25 cellular contexts compared by ENCODE assay signal in the genomic region with DNA sequence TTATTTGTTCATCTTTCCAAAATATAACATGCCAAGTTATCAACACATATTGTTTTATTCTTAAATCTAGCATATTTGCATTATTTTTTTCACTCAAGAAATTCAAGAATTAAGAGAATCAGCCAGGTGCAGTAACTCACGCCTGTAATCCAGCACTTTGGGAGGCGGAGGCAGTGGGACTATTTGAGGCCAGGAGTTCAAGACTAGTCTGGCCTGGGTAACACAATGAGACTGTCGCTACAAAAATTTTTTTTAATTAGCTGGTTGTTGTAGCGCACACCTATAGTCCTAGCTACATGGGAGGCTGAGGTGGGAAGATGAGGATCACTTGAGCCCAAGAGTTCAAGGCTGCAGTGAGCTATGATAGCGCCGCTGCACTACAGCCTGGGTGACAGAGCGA. TPM values are rescaled to one million over a fixed set of nuclear protein-coding genes. Genes with fewer than 3 reads are reported as not detected.
A peak's percentile ranks its signal among the peaks of the same experiment; 100 is the strongest.
DNase-seq lines count a peak whose midpoint lies in the region; ATAC-seq, FAIRE-seq and TF ChIP-seq lines count a peak whose summit lies in the region.
"Had no signal": no experiment of that assay in that cellular context is flagged by ENCODE, and none has a peak within 500 bp of the region (broad histone marks: within the 10 kb centered on the region; RNA-seq: fewer than 3 reads in every experiment).

No MANE protein-coding gene starts in this region.

- H3K4me1 ChIP-seq in GM23338 (ENCODE audit: insufficient read depth) (peaks cover 28% of the 10 kb centered on the region), H1 (replicated peaks in 1 of 4; ENCODE audit: control insufficient read depth in 3 of 4, insufficient read depth in 4 of 4, low read length in 3 of 4) (peaks cover 0 to 3% (median 1%) of the 10 kb centered on the region in 4 experiments; a peak in 4 of 7 replicates)

- H3K27me3 Mint-ChIP-seq in GM23338 (ENCODE audit: insufficient read depth, low read depth, poor library complexity) (peaks cover 2% of the 10 kb centered on the region), osteocyte (ENCODE audit: unreplicated experiment) (no peaks in the 10 kb centered on the region)
- H3K27me3 Mint-ChIP-seq: activated B cell treated with CpG ODN at 0.5 μM for 24 hours; activated naive CD8-positive, alpha-beta T cell; activated T-helper 17 cell treated with anti-CD3 and anti-CD28 coated beads, Interleukin-2, amount 50 U/mL, for 72 hours; memory B cell; naive B cell had no signal

- H2AK5ac ChIP-seq in H1 (ENCODE audit: low read depth, low read length): no peak overlapping the region

- no peaks in the 10 kb centered on the region for H3K23me2 ChIP-seq in H1 (ENCODE audit: low read depth, low read length)

- CTCF ChIA-PET in H1 (lab: Charles Lee; ENCODE audit: partially characterized antibody): interaction anchor here (1.6 to 1.9 kb wide), 2 partner anchors 9 to 12 kb away, joined by 4 read pairs; no protein-coding TSS in a partner anchor

- H3F3A ChIP-seq in GM23338 (replicated peaks; ENCODE audit: low read depth): no peaks in the 10 kb centered on the region

- H4K91ac ChIP-seq in H1 (replicated peaks; ENCODE audit: insufficient read length, low read length): no peak overlapping the region

- no peak overlapping the region for H3K4me3 ChIP-seq in GM23338
- H3K4me3 ChIP-seq in H1 (ENCODE audit: extremely low read depth in 1 of 4, insufficient read depth in 2 of 4, low read depth in 3 of 4, low read length in 4 of 4): no peak overlapping the region
- H3K4me3 ChIP-seq: dorsolateral prefrontal cortex, heart right ventricle had no signal

- no peak overlapping the region for H3K23ac ChIP-seq in H1 (ENCODE audit: insufficient read length)

- no peak overlapping the region for H3K4me3 Mint-ChIP-seq in GM23338
- H3K4me3 Mint-ChIP-seq in osteocyte (ENCODE audit: unreplicated experiment): no peak overlapping the region
- H3K4me3 Mint-ChIP-seq: activated B cell treated with CpG ODN at 0.5 μM for 24 hours; activated naive CD8-positive, alpha-beta T cell; memory B cell; naive B cell; stimulated activated effector memory CD8-positive, alpha-beta T cell treated with anti-CD3 and anti-CD28 coated beads, Interleukin-12 subunit alpha, Interleukin-12 subunit beta, amount 100 ng/mL, for 72 hours had no signal

- no peak overlapping the region for H2AFZ ChIP-seq in GM23338
- no peak overlapping the region for H2AFZ ChIP-seq in H1 (ENCODE audit: low read length)

- H3K9me3 ChIP-seq in H1 (ENCODE audit: insufficient read depth in 2 of 2, low read depth in 1 of 2, low read length in 1 of 2): no peaks in the 10 kb centered on the region
- H3K9me3 ChIP-seq: heart right ventricle had no signal

- H3K27ac ChIP-seq in GM23338 (ENCODE audit: low read depth) (0 out of 2 replicates have a peak overlapping the region, but pooled peaks have one; percentile 43), H1 (ENCODE audit: low read depth, low read length) (no peak overlapping the region)
- H3K27ac ChIP-seq: dorsolateral prefrontal cortex, heart right ventricle had no signal

- H3K4ac ChIP-seq in H1 (replicated peaks; ENCODE audit: insufficient read length, low read depth, low read length): no peak overlapping the region

- H3K27ac Mint-ChIP-seq in GM23338: peak overlapping the region; percentile 90
- H3K27ac Mint-ChIP-seq in osteocyte (ENCODE audit: unreplicated experiment): peak overlapping the region; percentile 75

- H3K27me3 ChIP-seq in GM23338 (ENCODE audit: insufficient read depth) (no peaks in the 10 kb centered on the region), H1 (replicated peaks in 1 of 4; ENCODE audit: control insufficient read depth in 3 of 4, extremely low read depth in 1 of 4, insufficient read depth in 3 of 4, low read length in 3 of 4) (no peaks in the 10 kb centered on the region)
- H3K27me3 ChIP-seq: dorsolateral prefrontal cortex, heart right ventricle had no signal

- no peak overlapping the region for H3K56ac ChIP-seq in H1 (replicated peaks; ENCODE audit: insufficient read length, low read depth, low read length)

- no peak for ATAC-seq in GM23338
- ATAC-seq: heart right ventricle; left colon; stimulated activated effector memory CD8-positive, alpha-beta T cell treated with anti-CD3 and anti-CD28 coated beads, Interleukin-12 subunit alpha, Interleukin-12 subunit beta, amount 100 ng/mL, for 72 hours had no signal

- H3K79me1 ChIP-seq in H1 (ENCODE audit: low read depth, low read length): peaks cover 3% of the 10 kb centered on the region

- H3K36me3 ChIP-seq in GM23338 (ENCODE audit: insufficient read depth) (no peaks in the 10 kb centered on the region), H1 (ENCODE audit: control insufficient read depth in 2 of 4, insufficient read depth in 4 of 4, low read length in 3 of 4) (no peaks in the 10 kb centered on the region)

- H4K5ac ChIP-seq in H1 (ENCODE audit: insufficient read length, low read depth, low read length): no peak overlapping the region

- 91% methylated on average over 7 of the region's 7 CpGs; no CpG with 5 or more reads in 1 of the 2 experiments for WGBS in H1 (ENCODE audit: extremely low coverage in 1 of 2, insufficient coverage in 1 of 2, insufficient read length in 1 of 2, insufficient replicate concordance in 2 of 2, low coverage in 1 of 2, low lambda C conversion rate in 2 of 2, missing lambda C conversion rate in 1 of 2), 2 experiments

- H3K4me1 Mint-ChIP-seq in GM23338 (peaks cover 48% of the 10 kb centered on the region), osteocyte (ENCODE audit: unreplicated experiment) (peaks cover 50% of the 10 kb centered on the region)

- H3K79me2 ChIP-seq in GM23338 (replicated peaks; ENCODE audit: insufficient read depth) (peaks cover 100% of the 10 kb centered on the region), H1 (ENCODE audit: control insufficient read depth in 1 of 2, insufficient read depth in 2 of 2, low read length in 2 of 2) (peaks cover 0 to 95% of the 10 kb centered on the region in 2 experiments; a peak in 3 of 4 replicates)

- no peak overlapping the region for H2BK5ac ChIP-seq in H1 (ENCODE audit: low read depth, low read length)

- H2BK12ac ChIP-seq in H1 (ENCODE audit: low read depth, low read length): no peak overlapping the region

- no peak overlapping the region for H3K14ac ChIP-seq in H1 (ENCODE audit: insufficient read length)

- H3K36me3 Mint-ChIP-seq in GM23338 (ENCODE audit: low read depth) (peaks cover under 1% of the 10 kb centered on the region; the same call in 1 of the 3 replicates), osteocyte (ENCODE audit: unreplicated experiment) (peaks cover 2% of the 10 kb centered on the region)
- H3K36me3 Mint-ChIP-seq: activated naive CD8-positive, alpha-beta T cell; naive B cell had no signal

- TF ChIP-seq CTCF in GM23338 (conservative IDR thresholded peaks at IDR 0.05; ENCODE audit: low read depth in 2 of 2): no peak
- no peak for TF ChIP-seq CTCF in H1 (IDR thresholded peaks at IDR 0.05; ENCODE audit: control extremely low read depth in 1 of 3, insufficient read depth in 1 of 3, low read depth in 1 of 3, low read length in 3 of 3)
- no peak for TF ChIP-seq CTCF in osteocyte (IDR thresholded peaks at IDR 0.05)

- no peak overlapping the region for H2BK20ac ChIP-seq in H1 (ENCODE audit: low read length)

- POLR2A ChIA-PET in H1 (lab: Charles Lee; ENCODE audit: partially characterized antibody): interaction anchor here (1.7 kb wide), 1 partner anchor 12 kb away, joined by 3 read pairs; no protein-coding TSS in a partner anchor

- H3K4me2 ChIP-seq in GM23338: peak overlapping the region; percentile 7; the same call in 1 of the 2 replicates
- H3K4me2 ChIP-seq in H1 (ENCODE audit: insufficient read depth in 1 of 2, low read depth in 2 of 2, low read length in 2 of 2): no peak overlapping the region

- H3K9ac ChIP-seq in H1 (replicated peaks in 1 of 4; ENCODE audit: extremely low read depth in 1 of 4, low read depth in 3 of 4, low read length in 3 of 4): no peak overlapping the region

- TF ChIP-seq EP300 in H1 (IDR thresholded peaks at IDR 0.05; ENCODE audit: borderline replicate concordance in 1 of 2, low read depth in 2 of 2, low read length in 2 of 2): no peak

- no peak overlapping the region for H2BK120ac ChIP-seq in H1 (replicated peaks; ENCODE audit: low read depth, low read length)

- H4K8ac ChIP-seq in H1 (ENCODE audit: extremely low read depth, insufficient read depth, low read length): no peak overlapping the region

- H2BK15ac ChIP-seq in H1 (ENCODE audit: low read length): no peak overlapping the region

- 0 out of 2 replicates have a peak overlapping the region, but pooled peaks have one; percentile 15 for H3K18ac ChIP-seq in H1 (ENCODE audit: extremely low read depth, low read length)

- no peak for TF ChIP-seq POLR2A in H1 (IDR thresholded peaks at IDR 0.05; ENCODE audit: control extremely low read depth in 1 of 2, low read depth in 2 of 2, low read length in 2 of 2)

- DNase-seq in GM23338 (ENCODE audit: low spot score) (no peak), NCI-H69 (lab: John Stamatoyannopoulos, UW) (peak; percentile 24), H1 (ENCODE audit: low read depth in 1 of 2, low spot score in 2 of 2) (no peak), osteocyte (ENCODE audit: extremely low spot score, unreplicated experiment) (no peak), DMS53 (lab: John Stamatoyannopoulos, UW) (no peak), NCI-H82 (lab: John Stamatoyannopoulos, UW) (no peak)
- DNase-seq in effector CD8-positive, alpha-beta T cell (lab: John Stamatoyannopoulos, UW): no peak
- DNase-seq: activated B cell treated with CpG ODN at 0.5 μM for 24 hours; activated CD4-positive, alpha-beta T cell treated with anti-CD3 and anti-CD28 coated beads, Interleukin-2, amount 50 U/mL, for 4 hours; activated CD8-positive, alpha-beta memory T cell treated with anti-CD3 and anti-CD28 coated beads, Interleukin-2, amount 50 U/mL, for 4 hours; aorta; central memory CD4-positive, alpha-beta T cell; dorsolateral prefrontal cortex; heart right ventricle; left colon; naive B cell; NCI-H1092 treated with DMSO at 0.1 percent for 48 hours; NCI-H2029; NCI-H748 treated with DMSO at 0.1 percent for 48 hours; nucleus accumbens had no signal

- H3K9me2 ChIP-seq in GM23338 (ENCODE audit: insufficient read depth): no peaks in the 10 kb centered on the region

- TF ChIP-seq RAD21 in H1 (IDR thresholded peaks at IDR 0.05 in 1 of 2, conservative IDR thresholded peaks at IDR 0.05 in 1 of 2; ENCODE audit: low read depth in 2 of 2, low read length in 2 of 2): no peak

- no peak for FAIRE-seq in H1 (lab: Jason Lieb, UNC)
- FAIRE-seq: D721Med had no signal

- no peaks in the 10 kb centered on the region for H3K9me3 Mint-ChIP-seq in GM23338
- no peaks in the 10 kb centered on the region for H3K9me3 Mint-ChIP-seq in osteocyte (ENCODE audit: unreplicated experiment)
- H3K9me3 Mint-ChIP-seq: activated B cell treated with CpG ODN at 0.5 μM for 24 hours; activated T-helper 17 cell treated with anti-CD3 and anti-CD28 coated beads, Interleukin-2, amount 50 U/mL, for 72 hours; memory B cell; naive B cell; stimulated activated effector memory CD8-positive, alpha-beta T cell treated with anti-CD3 and anti-CD28 coated beads, Interleukin-12 subunit alpha, Interleukin-12 subunit beta, amount 100 ng/mL, for 72 hours had no signal

- H4K20me1 ChIP-seq in GM23338 (replicated peaks; ENCODE audit: insufficient read depth): peaks cover 9% of the 10 kb centered on the region; the same call in 1 of the 2 replicates
- H4K20me1 ChIP-seq in H1 (replicated peaks in 1 of 2; ENCODE audit: control insufficient read depth in 1 of 2, insufficient read depth in 2 of 2, low read length in 2 of 2): peaks cover 0 to 2% of the 10 kb centered on the region in 2 experiments

RNA-seq across cellular contexts. Expression of a gene that starts 10.5 kb away (rescaled TPM):
- total RNA-seq in GM23338 (2014; rRNA removed; shearing (Covaris generic)): 53.5 and 64.8 TPM in 2 replicates
- polyA plus RNA-seq in GM23338 (2016; fragmentation: Nextera tagmentation; extraction: Ambion mirVana) (26.8 and 29.5 TPM in 2 replicates), H1 (2011; rRNA removed) (5.2 and 6.8 TPM in 2 replicates)
- 70.3 and 76.7 TPM in 2 replicates for total RNA-seq in H1 (2021; fragmentation: NEBNext Ultra II Directional; extraction: Animal tissue kit (Norgen Biotek cat#: 25700))
- 8.2 TPM for polyA plus RNA-seq in H1 (2011; cell fraction: cytosol; rRNA removed)
- polyA plus RNA-seq in H1 (2011; cell fraction: nucleus; rRNA removed): 4.6 TPM
- 12.5 to 29.5 TPM (median 17.2 TPM) in 4 replicates for polyA plus RNA-seq in H1 (2012, experiment 1 of 2)
- polyA plus RNA-seq in H1 (2012, experiment 2 of 2): 2.8 TPM
- 50.7 TPM for polyA plus RNA-seq in H1 (2013, experiment 1 of 2)
- 48.3 TPM for polyA plus RNA-seq in H1 (2013, experiment 2 of 2)
- polyA minus RNA-seq in H1 (2011; rRNA and poly(A)+ RNA removed): 23.6 and 46.2 TPM in 2 replicates
- 21.1 TPM for polyA minus RNA-seq in H1 (2011; cell fraction: cytosol; rRNA and poly(A)+ RNA removed)
- 46.4 TPM for polyA minus RNA-seq in H1 (2011; cell fraction: nucleus; rRNA and poly(A)+ RNA removed)
- total RNA-seq in osteocyte: 52.4 and 56.5 TPM in 2 replicates
